ENCODE assay signal across 26 cellular contexts in genomic region chr10:15759265-15759664, GRCh38. TPM values are rescaled to one million over a fixed set of nuclear protein-coding genes. Genes with fewer than 3 reads are reported as not detected.
DNase-seq lines count a peak whose midpoint lies in the region; ATAC-seq and TF ChIP-seq lines count a peak whose summit lies in the region.
"Had no signal": no experiment of that assay in that cellular context is flagged by ENCODE, and none has a peak within 500 bp of the region (broad histone marks: within the 10 kb centered on the region; RNA-seq: fewer than 3 reads in every experiment).

No MANE protein-coding gene starts in this region.

- H3K4me1 ChIP-seq in Loucy (ENCODE audit: insufficient read depth, low read length, poor library complexity, severe bottlenecking) (no peaks in the 10 kb centered on the region), esophagus muscularis mucosa (peaks cover 0 to 4% (median 0%) of the 10 kb centered on the region in 4 donors), stomach (no peaks in the 10 kb centered on the region)
- H3K4me1 ChIP-seq: BE2C had no signal

- TF ChIP-seq EP300 in esophagus muscularis mucosa (IDR thresholded peaks at IDR 0.05) (no peak), stomach (IDR thresholded peaks at IDR 0.05) (no peak)

- no peaks in the 10 kb centered on the region for H3K79me2 ChIP-seq in Loucy (ENCODE audit: insufficient read depth, low read length)

- peak; percentile 21 for ATAC-seq in stimulated activated effector memory CD8-positive, alpha-beta T cell treated with anti-CD3 and anti-CD28 coated beads, Interleukin-12 subunit alpha, Interleukin-12 subunit beta, amount 100 ng/mL, for 72 hours
- ATAC-seq: GM12878 had no signal

- no peak overlapping the region for H3K9ac ChIP-seq in Loucy (ENCODE audit: low read depth, low read length, poor library complexity, severe bottlenecking)
- H3K9ac ChIP-seq: BLaER1 had no signal

- TF ChIP-seq CTCF in Loucy (conservative IDR thresholded peaks at IDR 0.05; ENCODE audit: low read length) (no peak), esophagus muscularis mucosa (IDR thresholded peaks at IDR 0.05) (no peak), stomach (IDR thresholded peaks at IDR 0.05) (no peak)

- no peak overlapping the region for H3K27ac ChIP-seq in esophagus muscularis mucosa (replicated peaks in 1 of 4)
- no peak overlapping the region for H3K27ac ChIP-seq in stomach
- H3K27ac ChIP-seq: BLaER1 had no signal

- H3K9me3 ChIP-seq in Loucy (ENCODE audit: insufficient read depth, low read depth, low read length) (no peaks in the 10 kb centered on the region), esophagus muscularis mucosa (no peaks in the 10 kb centered on the region), stomach (no peaks in the 10 kb centered on the region)
- H3K9me3 ChIP-seq: BE2C, BLaER1 had no signal

- H2AFZ ChIP-seq in Loucy (ENCODE audit: low read length), result peak overlapping the region; percentile 82

- peaks cover 8% of the 10 kb centered on the region for H3K9me3 Mint-ChIP-seq in stimulated activated effector memory CD8-positive, alpha-beta T cell treated with anti-CD3 and anti-CD28 coated beads, Interleukin-12 subunit alpha, Interleukin-12 subunit beta, amount 100 ng/mL, for 72 hours

- no peaks in the 10 kb centered on the region for H3K9me2 ChIP-seq in Loucy (replicated peaks; ENCODE audit: low read depth, low read length)

- no peak for TF ChIP-seq POLR2A in esophagus muscularis mucosa (IDR thresholded peaks at IDR 0.05; ENCODE audit: low read depth)
- no peak for TF ChIP-seq POLR2A in stomach (IDR thresholded peaks at IDR 0.05)

- intact Hi-C loops in esophagus muscularis mucosa (cut with DNase I), result no loop called here
- intact Hi-C loops in stomach (cut with DNase I; ENCODE audit: low total_unique reads), result no loop called here

- H3F3A ChIP-seq in Loucy (ENCODE audit: low read depth), result no peaks in the 10 kb centered on the region

- H3K4me3 ChIP-seq in Loucy (ENCODE audit: low read length, poor library complexity, severe bottlenecking) (no peak overlapping the region), esophagus muscularis mucosa (no peak overlapping the region), stomach (no peak overlapping the region)
- H3K4me3 ChIP-seq: BLaER1, GM12878 had no signal

- H3K4me2 ChIP-seq in Loucy (ENCODE audit: low read depth, low read length, poor library complexity, severe bottlenecking), result no peak overlapping the region
- H3K4me2 ChIP-seq: BLaER1 had no signal

- H4K20me1 ChIP-seq in Loucy (ENCODE audit: insufficient read depth, low read length, poor library complexity, severe bottlenecking), result no peaks in the 10 kb centered on the region
- H4K20me1 ChIP-seq: BLaER1 had no signal

- H3K36me3 Mint-ChIP-seq in stimulated activated effector memory CD8-positive, alpha-beta T cell treated with anti-CD3 and anti-CD28 coated beads, Interleukin-12 subunit alpha, Interleukin-12 subunit beta, amount 100 ng/mL, for 72 hours, result no peaks in the 10 kb centered on the region
- H3K36me3 Mint-ChIP-seq: CD14-positive monocyte; CD4-positive, alpha-beta memory T cell; CD4-positive, CD25-positive, alpha-beta regulatory T cell had no signal

- H3K4me1 Mint-ChIP-seq in stimulated activated effector memory CD8-positive, alpha-beta T cell treated with anti-CD3 and anti-CD28 coated beads, Interleukin-12 subunit alpha, Interleukin-12 subunit beta, amount 100 ng/mL, for 72 hours, result no peaks in the 10 kb centered on the region
- H3K4me1 Mint-ChIP-seq: CD14-positive monocyte; CD4-positive, alpha-beta memory T cell; CD4-positive, CD25-positive, alpha-beta regulatory T cell; CD8-positive, alpha-beta memory T cell had no signal

- H3K27me3 ChIP-seq in Loucy (ENCODE audit: insufficient read depth, low read length, poor library complexity, severe bottlenecking), result no peaks in the 10 kb centered on the region
- no peaks in the 10 kb centered on the region for H3K27me3 ChIP-seq in esophagus muscularis mucosa
- H3K27me3 ChIP-seq in stomach, result peaks cover 0 to 14% (median 0%) of the 10 kb centered on the region in 3 donors
- H3K27me3 ChIP-seq: BE2C, BLaER1 had no signal

- H3K36me3 ChIP-seq in Loucy (ENCODE audit: insufficient read depth, low read length) (no peaks in the 10 kb centered on the region), esophagus muscularis mucosa (no peaks in the 10 kb centered on the region), stomach (no peaks in the 10 kb centered on the region)
- H3K36me3 ChIP-seq: BE2C, BLaER1 had no signal

- no peak overlapping the region for H3K27ac Mint-ChIP-seq in stimulated activated effector memory CD8-positive, alpha-beta T cell treated with anti-CD3 and anti-CD28 coated beads, Interleukin-12 subunit alpha, Interleukin-12 subunit beta, amount 100 ng/mL, for 72 hours
- H3K27ac Mint-ChIP-seq: CD4-positive, alpha-beta memory T cell; CD4-positive, CD25-positive, alpha-beta regulatory T cell; CD8-positive, alpha-beta memory T cell had no signal

- no peak overlapping the region for H3K4me3 Mint-ChIP-seq in stimulated activated effector memory CD8-positive, alpha-beta T cell treated with anti-CD3 and anti-CD28 coated beads, Interleukin-12 subunit alpha, Interleukin-12 subunit beta, amount 100 ng/mL, for 72 hours
- H3K4me3 Mint-ChIP-seq: CD14-positive monocyte; CD4-positive, alpha-beta memory T cell; CD4-positive, CD25-positive, alpha-beta regulatory T cell; CD8-positive, alpha-beta memory T cell had no signal

- peak; percentile 85 for DNase-seq in esophagus muscularis mucosa (ENCODE audit: extremely low spot score)
- DNase-seq in stimulated activated effector memory CD8-positive, alpha-beta T cell treated with anti-CD3 and anti-CD28 coated beads, Interleukin-12 subunit alpha, Interleukin-12 subunit beta, amount 100 ng/mL, for 72 hours (ENCODE audit: low spot score in 2 of 2), result no peak
- no peak for DNase-seq in NCI-H1694 (lab: John Stamatoyannopoulos, UW)
- DNase-seq in stomach, result no peak
- no peak for DNase-seq in GM19240 (ENCODE audit: insufficient read length, low spot score)
- no peak for DNase-seq in activated CD4-positive, alpha-beta T cell treated with anti-CD3 and anti-CD28 coated beads, Interleukin-2, amount 50 U/mL, for 48 hours
- DNase-seq: 8988T; ACHN; BE2C; C1 segment of cervical spinal cord; CD4-positive, alpha-beta memory T cell; CD4-positive, CD25-positive, alpha-beta regulatory T cell; CD8-positive, alpha-beta memory T cell; COR-L47; DMS 273 treated with DMSO at 0.1 percent for 48 hours; DMS153; DMS53; DMS79; DND-41; EL; GDM1 had no signal

RNA-seq across cellular contexts. Expression of gene ITGA8, which starts 39.5 kb away (rescaled TPM):
- total RNA-seq in esophagus muscularis mucosa, result 100 to 1,000 TPM in 1 of 4 donors, 10 to 100 TPM in 3; 26.2 to 113 (median 50.4) TPM
- 10 to 100 TPM in 4 of 5 donors, 1 to 10 TPM in 1; 1.7 to 55.8 (median 54.5) TPM for total RNA-seq in stomach
- polyA plus RNA-seq in stomach, result 1 to 10 TPM; 2.6 to 8.9 (median 3.5) TPM
- total RNA-seq: A673; CD4-positive, alpha-beta memory T cell; CD4-positive, CD25-positive, alpha-beta regulatory T cell; CD8-positive, alpha-beta memory T cell had no signal
- polyA plus RNA-seq: CD14-positive monocyte; CD4-positive, alpha-beta memory T cell; CD4-positive, CD25-positive, alpha-beta regulatory T cell; CD8-positive, alpha-beta memory T cell; GM12878 had no signal
